2 cellular contexts compared by ENCODE assay signal in the genomic region with DNA sequence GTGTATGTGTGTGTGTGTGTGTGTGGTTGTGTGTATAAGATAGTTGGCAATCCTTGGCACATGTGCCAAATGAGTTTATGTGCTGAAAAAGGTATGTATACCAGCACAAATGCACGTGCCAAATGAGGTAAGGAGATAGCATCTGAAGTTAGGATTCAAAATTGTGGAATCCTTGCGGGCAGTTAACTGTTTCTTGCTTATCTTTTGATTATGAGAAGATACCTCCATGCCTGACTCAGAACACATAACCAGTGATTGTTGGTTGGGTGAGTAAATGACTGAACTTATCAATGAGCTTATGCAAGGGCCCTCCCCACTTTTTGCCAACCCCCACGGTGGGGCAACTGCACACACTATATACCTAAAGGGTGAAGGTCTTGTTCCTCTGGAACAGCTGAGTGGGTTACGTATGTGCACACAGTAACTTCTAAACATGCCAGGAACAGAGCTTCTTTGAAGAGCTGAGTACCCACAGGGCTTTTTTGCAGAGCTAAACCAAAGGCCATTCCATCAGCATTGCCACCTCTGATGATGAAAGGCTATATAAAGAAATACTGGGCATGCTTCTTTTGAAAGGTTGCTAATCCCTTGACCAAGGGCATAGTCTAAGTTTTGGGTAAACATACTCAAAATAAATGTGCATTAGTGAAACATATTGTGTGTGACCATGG.
TF ChIP-seq lines count a peak whose summit lies in the region.

No MANE protein-coding gene starts in this region.

TF ChIP-seq in K562, 482 proteins besides CTCF, POLR2A, EP300 and RAD21 (continued from another document):
- TF ChIP-seq NELFE (IDR thresholded peaks at IDR 0.05; ENCODE audit: insufficient read depth, insufficient read length) (no peak), SRSF9 (IDR thresholded peaks at IDR 0.05; ENCODE audit: borderline replicate concordance, low read depth, low read length) (no peak), CBX8 (IDR thresholded peaks at IDR 0.05; ENCODE audit: borderline replicate concordance, extremely low read depth, low read depth, low read length, poor library complexity, severe bottlenecking) (no peak), FOSL1 (tag; conservative IDR thresholded peaks at IDR 0.05) (no peak; the same call in 1 of the 2 replicates), SUPT5H (IDR thresholded peaks at IDR 0.05) (no peak), PCBP2 (IDR thresholded peaks at IDR 0.05; ENCODE audit: low read depth, low read length, poor library complexity, severe bottlenecking) (no peak), ESRRB (CRISPR knock-in tag; IDR thresholded peaks at IDR 0.05; ENCODE audit: borderline replicate concordance) (no peak), KDM5B (IDR thresholded peaks at IDR 0.05; ENCODE audit: insufficient replicate concordance, low read depth, low read length) (no peak), TCF7 (IDR thresholded peaks at IDR 0.05; ENCODE audit: borderline replicate concordance) (no peak), EHMT2 (IDR thresholded peaks at IDR 0.05) (no peak), PHF20 (IDR thresholded peaks at IDR 0.05; ENCODE audit: partially characterized antibody) (no peak)
- TF ChIP-seq, protein P1, sequence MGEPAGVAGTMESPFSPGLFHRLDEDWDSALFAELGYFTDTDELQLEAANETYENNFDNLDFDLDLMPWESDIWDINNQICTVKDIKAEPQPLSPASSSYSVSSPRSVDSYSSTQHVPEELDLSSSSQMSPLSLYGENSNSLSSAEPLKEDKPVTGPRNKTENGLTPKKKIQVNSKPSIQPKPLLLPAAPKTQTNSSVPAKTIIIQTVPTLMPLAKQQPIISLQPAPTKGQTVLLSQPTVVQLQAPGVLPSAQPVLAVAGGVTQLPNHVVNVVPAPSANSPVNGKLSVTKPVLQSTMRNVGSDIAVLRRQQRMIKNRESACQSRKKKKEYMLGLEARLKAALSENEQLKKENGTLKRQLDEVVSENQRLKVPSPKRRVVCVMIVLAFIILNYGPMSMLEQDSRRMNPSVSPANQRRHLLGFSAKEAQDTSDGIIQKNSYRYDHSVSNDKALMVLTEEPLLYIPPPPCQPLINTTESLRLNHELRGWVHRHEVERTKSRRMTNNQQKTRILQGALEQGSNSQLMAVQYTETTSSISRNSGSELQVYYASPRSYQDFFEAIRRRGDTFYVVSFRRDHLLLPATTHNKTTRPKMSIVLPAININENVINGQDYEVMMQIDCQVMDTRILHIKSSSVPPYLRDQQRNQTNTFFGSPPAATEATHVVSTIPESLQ (CRISPR knock-in tag; IDR thresholded peaks at IDR 0.05), result no peak
- TF ChIP-seq, protein P2, sequence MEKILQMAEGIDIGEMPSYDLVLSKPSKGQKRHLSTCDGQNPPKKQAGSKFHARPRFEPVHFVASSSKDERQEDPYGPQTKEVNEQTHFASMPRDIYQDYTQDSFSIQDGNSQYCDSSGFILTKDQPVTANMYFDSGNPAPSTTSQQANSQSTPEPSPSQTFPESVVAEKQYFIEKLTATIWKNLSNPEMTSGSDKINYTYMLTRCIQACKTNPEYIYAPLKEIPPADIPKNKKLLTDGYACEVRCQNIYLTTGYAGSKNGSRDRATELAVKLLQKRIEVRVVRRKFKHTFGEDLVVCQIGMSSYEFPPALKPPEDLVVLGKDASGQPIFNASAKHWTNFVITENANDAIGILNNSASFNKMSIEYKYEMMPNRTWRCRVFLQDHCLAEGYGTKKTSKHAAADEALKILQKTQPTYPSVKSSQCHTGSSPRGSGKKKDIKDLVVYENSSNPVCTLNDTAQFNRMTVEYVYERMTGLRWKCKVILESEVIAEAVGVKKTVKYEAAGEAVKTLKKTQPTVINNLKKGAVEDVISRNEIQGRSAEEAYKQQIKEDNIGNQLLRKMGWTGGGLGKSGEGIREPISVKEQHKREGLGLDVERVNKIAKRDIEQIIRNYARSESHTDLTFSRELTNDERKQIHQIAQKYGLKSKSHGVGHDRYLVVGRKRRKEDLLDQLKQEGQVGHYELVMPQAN (IDR thresholded peaks at IDR 0.05; ENCODE audit: borderline replicate concordance), result no peak

TF ChIP-seq in liver, 16 proteins besides CTCF, POLR2A, EP300 and RAD21 (continued from another document):
- TF ChIP-seq NR2F2 (IDR thresholded peaks at IDR 0.05), result no peak
